In genomic region chr11:112881461-112881860, GRCh38 we compare ENCODE assay signal across 8 cellular contexts.
DNase-seq lines count a peak whose midpoint lies in the region; ATAC-seq and TF ChIP-seq lines count a peak whose summit lies in the region.

No MANE protein-coding gene starts in this region.

- peak; percentile 95 for DNase-seq in DMS53 (lab: John Stamatoyannopoulos, UW)
- peak; percentile 87 to 93 for DNase-seq in NCI-H524 (lab: John Stamatoyannopoulos, UW)
- DNase-seq in epithelial cell of esophagus (ENCODE audit: low read depth) = peak; percentile 21
- DNase-seq in mesendoderm = peak; percentile 94
- DNase-seq in ureter (ENCODE audit: low spot score) = peak; percentile 77
- DNase-seq in activated naive CD4-positive, alpha-beta T cell treated with anti-CD3 and anti-CD28 coated beads, Interleukin-2, amount 10 ng/mL, durations not matched to agents 7 days and 5 days = no peak

- no peak for TF ChIP-seq CTCF in epithelial cell of esophagus (IDR thresholded peaks at IDR 0.05; ENCODE audit: insufficient read depth, low read depth, low read length, missing control alignments)

- no peaks in the 10 kb centered on the region for H3K79me1 ChIP-seq in mesendoderm (ENCODE audit: low read length)

- H4K8ac ChIP-seq in mesendoderm (ENCODE audit: low read depth, low read length) = peak overlapping the region; percentile 31

- peak overlapping the region; percentile 98 for H4K5ac ChIP-seq in mesendoderm (ENCODE audit: low read length)

- no peak overlapping the region for H3K4me3 Mint-ChIP-seq in activated naive CD4-positive, alpha-beta T cell treated with anti-CD3 and anti-CD28 coated beads, Interleukin-2, amount 10 ng/mL, durations not matched to agents 7 days and 5 days

- no peak overlapping the region for H2AK5ac ChIP-seq in mesendoderm (ENCODE audit: low read length)

- ATAC-seq in GM21825 (IDR thresholded peaks at IDR 0.05; ENCODE audit: unreplicated experiment) (no peak), HG03175 (IDR thresholded peaks at IDR 0.05; ENCODE audit: unreplicated experiment) (no peak)

- no peak overlapping the region for H3K27ac ChIP-seq in mesendoderm (ENCODE audit: low read depth, low read length)

- no peak overlapping the region for H3K4ac ChIP-seq in mesendoderm (ENCODE audit: low read depth, low read length)

- H3K18ac ChIP-seq in mesendoderm (ENCODE audit: low read length) = no peak overlapping the region

- peak overlapping the region; percentile 94 for H3K4me2 ChIP-seq in mesendoderm (ENCODE audit: low read length)

- H3K27ac Mint-ChIP-seq in activated naive CD4-positive, alpha-beta T cell treated with anti-CD3 and anti-CD28 coated beads, Interleukin-2, amount 10 ng/mL, durations not matched to agents 7 days and 5 days = no peak overlapping the region

- peaks cover 16% of the 10 kb centered on the region for H3K4me1 Mint-ChIP-seq in activated naive CD4-positive, alpha-beta T cell treated with anti-CD3 and anti-CD28 coated beads, Interleukin-2, amount 10 ng/mL, durations not matched to agents 7 days and 5 days

- peaks cover 5% of the 10 kb centered on the region for H3K27me3 Mint-ChIP-seq in activated naive CD4-positive, alpha-beta T cell treated with anti-CD3 and anti-CD28 coated beads, Interleukin-2, amount 10 ng/mL, durations not matched to agents 7 days and 5 days

- no peaks in the 10 kb centered on the region for H3K36me3 Mint-ChIP-seq in activated naive CD4-positive, alpha-beta T cell treated with anti-CD3 and anti-CD28 coated beads, Interleukin-2, amount 10 ng/mL, durations not matched to agents 7 days and 5 days

- no peak overlapping the region for H2BK120ac ChIP-seq in mesendoderm (ENCODE audit: low read depth, low read length)

- no peak overlapping the region for H2BK15ac ChIP-seq in mesendoderm (replicated peaks; ENCODE audit: low read depth)

- CTCF ChIA-PET in activated naive CD4-positive, alpha-beta T cell treated with anti-CD3 and anti-CD28 coated beads, Interleukin-2, amount 10 ng/mL, durations not matched to agents 7 days and 5 days (lab: Charles Lee) = no interaction called here

- H3K4me1 ChIP-seq in mesendoderm (ENCODE audit: control insufficient read depth, low read depth, low read length) = no peaks in the 10 kb centered on the region

- no peak overlapping the region for H3K23ac ChIP-seq in mesendoderm (ENCODE audit: low read length)

- WGBS in mesendoderm (ENCODE audit: extremely low coverage, insufficient coverage, low lambda C conversion rate) = no CpG with 5 or more reads among the region's 17 CpGs

- no peaks in the 10 kb centered on the region for H3K27me3 ChIP-seq in mesendoderm (ENCODE audit: insufficient read depth, low read length, poor library complexity)

- peak overlapping the region; percentile 84 for H3K56ac ChIP-seq in mesendoderm (ENCODE audit: low read length)

- H3K9ac ChIP-seq in mesendoderm (ENCODE audit: low read length) = peak overlapping the region; percentile 75

- H3K36me3 ChIP-seq in mesendoderm (ENCODE audit: control insufficient read depth, insufficient read depth, low read length) = no peaks in the 10 kb centered on the region

- no peak overlapping the region for H2BK5ac ChIP-seq in mesendoderm (ENCODE audit: low read length)

- H3K4me3 ChIP-seq in epithelial cell of esophagus (ENCODE audit: low read length) (no peak overlapping the region), mesendoderm (ENCODE audit: low read length) (peak overlapping the region; percentile 60)

- no peaks in the 10 kb centered on the region for H3K9me3 Mint-ChIP-seq in activated naive CD4-positive, alpha-beta T cell treated with anti-CD3 and anti-CD28 coated beads, Interleukin-2, amount 10 ng/mL, durations not matched to agents 7 days and 5 days

- no peaks in the 10 kb centered on the region for H3K79me2 ChIP-seq in mesendoderm (ENCODE audit: control insufficient read depth, insufficient read depth, low read length)
